ENCODE assay signal across 8 cellular contexts in genomic region chr3:52246728-52247454, GRCh38.
DNase-seq lines count a peak whose midpoint lies in the region; TF ChIP-seq lines count a peak whose summit lies in the region.

No MANE protein-coding gene starts in this region.

- no peak for DNase-seq in activated naive CD4-positive, alpha-beta T cell (lab: John Stamatoyannopoulos, UW)
- DNase-seq in astrocyte of the cerebellum (ENCODE audit: low read depth) (no peak), NCI-H774 (lab: John Stamatoyannopoulos, UW) (no peak), iPS-NIHi11 (ENCODE audit: low spot score) (no peak), C1 segment of cervical spinal cord (lab: John Stamatoyannopoulos, UW) (no peak), SW 1271 (lab: John Stamatoyannopoulos, UW) (no peak)

- H3K9ac ChIP-seq in mucosa of stomach (ENCODE audit: low read length) = peak overlapping the region; percentile 67

- no peaks in the 10 kb centered on the region for H3K9me3 Mint-ChIP-seq in activated naive CD4-positive, alpha-beta T cell treated with anti-CD3 and anti-CD28 coated beads, Interleukin-2, amount 50 U/mL, for 24 hours

- no peaks in the 10 kb centered on the region for H3K9me3 ChIP-seq in mucosa of stomach (ENCODE audit: control insufficient read depth, low read length)

- no peaks in the 10 kb centered on the region for H3K36me3 ChIP-seq in mucosa of stomach (ENCODE audit: control insufficient read depth, insufficient read depth, low read length)

- H3K27me3 ChIP-seq in mucosa of stomach (ENCODE audit: control insufficient read depth, insufficient read depth, low read length) = no peaks in the 10 kb centered on the region

- in situ Hi-C loops in astrocyte of the cerebellum (cut with HindIII; ENCODE audit: low sequenced_read_pairs) = no loop called here

- no peaks in the 10 kb centered on the region for H3K27me3 Mint-ChIP-seq in activated naive CD4-positive, alpha-beta T cell treated with anti-CD3 and anti-CD28 coated beads, Interleukin-2, amount 50 U/mL, for 24 hours

- H3K4me1 ChIP-seq in mucosa of stomach (ENCODE audit: control insufficient read depth, insufficient read depth, low read length) = peaks cover 24% of the 10 kb centered on the region

- peak overlapping the region; percentile 93 for H3K27ac Mint-ChIP-seq in activated naive CD4-positive, alpha-beta T cell treated with anti-CD3 and anti-CD28 coated beads, Interleukin-2, amount 50 U/mL, for 24 hours

- TF ChIP-seq CTCF in astrocyte of the cerebellum (IDR thresholded peaks at IDR 0.05; ENCODE audit: low read depth, low read length, missing control alignments) = no peak

- peaks cover 10% of the 10 kb centered on the region for H3K36me3 Mint-ChIP-seq in activated naive CD4-positive, alpha-beta T cell treated with anti-CD3 and anti-CD28 coated beads, Interleukin-2, amount 50 U/mL, for 24 hours

- H3K4me3 ChIP-seq in astrocyte of the cerebellum (ENCODE audit: low read depth, low read length) = peak overlapping the region; percentile 50
- no peak overlapping the region for H3K4me3 ChIP-seq in mucosa of stomach (ENCODE audit: low read length)

- H3K4me3 Mint-ChIP-seq in activated naive CD4-positive, alpha-beta T cell treated with anti-CD3 and anti-CD28 coated beads, Interleukin-2, amount 50 U/mL, for 24 hours = peak overlapping the region; percentile 88

- H3K4me1 Mint-ChIP-seq in activated naive CD4-positive, alpha-beta T cell treated with anti-CD3 and anti-CD28 coated beads, Interleukin-2, amount 50 U/mL, for 24 hours = peaks cover 78% of the 10 kb centered on the region
